Comparison of ENCODE assay signal across 1 cellular context in the genomic region with DNA sequence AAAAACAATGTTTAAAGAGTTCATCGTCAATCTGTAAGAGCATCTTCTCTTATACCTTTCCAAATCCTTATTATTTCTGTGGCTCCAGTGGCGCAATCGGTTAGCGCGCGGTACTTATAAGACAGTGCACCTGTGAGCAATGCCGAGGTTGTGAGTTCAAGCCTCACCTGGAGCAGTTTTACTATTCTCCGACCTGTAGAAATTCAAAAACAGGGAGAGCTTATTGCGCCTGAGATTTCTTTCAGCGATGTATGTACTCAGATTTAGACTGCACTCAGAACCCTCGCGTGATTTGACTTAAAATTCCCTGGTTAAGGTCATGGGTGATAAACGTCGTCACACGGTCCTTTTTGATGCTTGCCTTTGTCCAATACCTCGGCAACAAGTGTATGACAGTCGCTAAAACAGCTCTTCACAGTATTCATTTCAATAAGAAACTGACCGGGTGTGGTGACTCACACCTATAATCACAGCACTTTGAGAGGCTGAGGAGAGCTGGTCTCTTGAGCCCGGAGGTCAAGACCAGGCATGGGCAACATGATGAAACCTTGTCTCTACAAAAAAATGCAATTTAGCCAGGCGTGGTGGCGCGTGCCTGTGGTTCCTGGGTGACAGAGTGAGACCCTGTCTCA.
TF ChIP-seq lines count a peak whose summit lies in the region.

No MANE protein-coding gene starts in this region.

TF ChIP-seq in K562, 482 proteins besides CTCF, POLR2A, EP300 and RAD21 (continued from another document and continues in another):
- TF ChIP-seq, protein P1, sequence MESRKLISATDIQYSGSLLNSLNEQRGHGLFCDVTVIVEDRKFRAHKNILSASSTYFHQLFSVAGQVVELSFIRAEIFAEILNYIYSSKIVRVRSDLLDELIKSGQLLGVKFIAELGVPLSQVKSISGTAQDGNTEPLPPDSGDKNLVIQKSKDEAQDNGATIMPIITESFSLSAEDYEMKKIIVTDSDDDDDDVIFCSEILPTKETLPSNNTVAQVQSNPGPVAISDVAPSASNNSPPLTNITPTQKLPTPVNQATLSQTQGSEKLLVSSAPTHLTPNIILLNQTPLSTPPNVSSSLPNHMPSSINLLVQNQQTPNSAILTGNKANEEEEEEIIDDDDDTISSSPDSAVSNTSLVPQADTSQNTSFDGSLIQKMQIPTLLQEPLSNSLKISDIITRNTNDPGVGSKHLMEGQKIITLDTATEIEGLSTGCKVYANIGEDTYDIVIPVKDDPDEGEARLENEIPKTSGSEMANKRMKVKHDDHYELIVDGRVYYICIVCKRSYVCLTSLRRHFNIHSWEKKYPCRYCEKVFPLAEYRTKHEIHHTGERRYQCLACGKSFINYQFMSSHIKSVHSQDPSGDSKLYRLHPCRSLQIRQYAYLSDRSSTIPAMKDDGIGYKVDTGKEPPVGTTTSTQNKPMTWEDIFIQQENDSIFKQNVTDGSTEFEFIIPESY (CRISPR knock-in tag; IDR thresholded peaks at IDR 0.05): peak; percentile 68
- TF ChIP-seq, protein P2, sequence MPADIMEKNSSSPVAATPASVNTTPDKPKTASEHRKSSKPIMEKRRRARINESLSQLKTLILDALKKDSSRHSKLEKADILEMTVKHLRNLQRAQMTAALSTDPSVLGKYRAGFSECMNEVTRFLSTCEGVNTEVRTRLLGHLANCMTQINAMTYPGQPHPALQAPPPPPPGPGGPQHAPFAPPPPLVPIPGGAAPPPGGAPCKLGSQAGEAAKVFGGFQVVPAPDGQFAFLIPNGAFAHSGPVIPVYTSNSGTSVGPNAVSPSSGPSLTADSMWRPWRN (IDR thresholded peaks at IDR 0.05; ENCODE audit: low read depth): peak; percentile 52; the same call in 1 of the 2 replicates
- TF ChIP-seq KDM1A (IDR thresholded peaks at IDR 0.05) (peak; percentile 82 to 89; a peak in 3 of 4 replicates), FOS (IDR thresholded peaks at IDR 0.05; ENCODE audit: extremely low read depth, insufficient read length) (no peak), CREBBP (IDR thresholded peaks at IDR 0.05; ENCODE audit: low read depth, low read length) (no peak), ZEB2 (IDR thresholded peaks at IDR 0.05) (no peak), CC2D1A (IDR thresholded peaks at IDR 0.05) (no peak), PURB (CRISPR knock-in tag; IDR thresholded peaks at IDR 0.05; ENCODE audit: low read depth) (no peak), RCOR1 (IDR thresholded peaks at IDR 0.05; ENCODE audit: borderline replicate concordance in 1 of 2, low read depth in 2 of 2, low read length in 2 of 2) (0 out of 4 replicates have a peak, but pooled peaks of 1 of the 2 experiments have one; percentile 22), RFX5 (IDR thresholded peaks at IDR 0.05; ENCODE audit: low read depth, low read length) (no peak), HNRNPL (IDR thresholded peaks at IDR 0.05; ENCODE audit: low read depth, low read length) (no peak), DMBX1 (CRISPR knock-in tag; IDR thresholded peaks at IDR 0.05; ENCODE audit: borderline replicate concordance) (no peak), ARNT (IDR thresholded peaks at IDR 0.05) (no peak), TARDBP (IDR thresholded peaks at IDR 0.05) (no peak), MAFF (IDR thresholded peaks at IDR 0.05; ENCODE audit: low read length) (no peak), NR2C1 (IDR thresholded peaks at IDR 0.05) (no peak), NR2C1 (tag; IDR thresholded peaks at IDR 0.05) (no peak), KLF6 (CRISPR knock-in tag; IDR thresholded peaks at IDR 0.05; ENCODE audit: borderline replicate concordance) (no peak), TEAD4 (IDR thresholded peaks at IDR 0.05; ENCODE audit: low read length) (no peak), TEAD4 (CRISPR knock-in tag; IDR thresholded peaks at IDR 0.05; ENCODE audit: borderline replicate concordance) (no peak), CBX2 (IDR thresholded peaks at IDR 0.05; ENCODE audit: insufficient read depth, low read length, poor library complexity, severe bottlenecking) (no peak), POLR2G (IDR thresholded peaks at IDR 0.05; ENCODE audit: low read depth, low read length) (no peak), POLR3A (IDR thresholded peaks at IDR 0.05; ENCODE audit: borderline replicate concordance, extremely low read depth, insufficient read depth, insufficient read length) (peak; percentile 74), MCM7 (IDR thresholded peaks at IDR 0.05) (no peak), DIDO1 (tag; IDR thresholded peaks at IDR 0.05; ENCODE audit: low read depth) (no peak), POLR2B (IDR thresholded peaks at IDR 0.05; ENCODE audit: low read depth, partially characterized antibody) (no peak), L3MBTL2 (IDR thresholded peaks at IDR 0.05) (0 out of 2 replicates have a peak, but pooled peaks have one; percentile 8), ZNF274 (IDR thresholded peaks at IDR 0.05; ENCODE audit: borderline replicate concordance, low read depth, low read length) (no peak), SMAD3 (CRISPR knock-in tag; conservative IDR thresholded peaks at IDR 0.05) (no peak), LEF1 (IDR thresholded peaks at IDR 0.05) (no peak), CXXC5 (CRISPR knock-in tag; IDR thresholded peaks at IDR 0.05) (0 out of 2 replicates have a peak, but pooled peaks have one; percentile 16), DNMT1 (IDR thresholded peaks at IDR 0.05) (no peak), SP1 (CRISPR knock-in tag; IDR thresholded peaks at IDR 0.05) (0 out of 2 replicates have a peak, but pooled peaks have one; percentile 15), KDM5B (IDR thresholded peaks at IDR 0.05; ENCODE audit: insufficient replicate concordance, low read depth, low read length) (no peak), CCNT2 (IDR thresholded peaks at IDR 0.05; ENCODE audit: borderline replicate concordance, extremely low read depth, insufficient read length, low read depth, low read length) (no peak), RBM39 (optimal IDR thresholded peaks at IDR 0.05; ENCODE audit: low read depth, low read length) (no peak), GATA2 (CRISPR knock-in tag; IDR thresholded peaks at IDR 0.05) (no peak), MEIS2 (IDR thresholded peaks at IDR 0.05; ENCODE audit: partially characterized antibody) (no peak), ZNF282 (CRISPR knock-in tag; IDR thresholded peaks at IDR 0.05) (no peak), FOSL1 (tag; conservative IDR thresholded peaks at IDR 0.05) (peak; percentile 55; the same call in 1 of the 2 replicates), BCL6 (CRISPR knock-in tag; IDR thresholded peaks at IDR 0.05) (no peak), PRMT5 (CRISPR knock-in tag; IDR thresholded peaks at IDR 0.05) (no peak), ZNF699 (CRISPR knock-in tag; IDR thresholded peaks at IDR 0.05; ENCODE audit: insufficient replicate concordance) (no peak), NFRKB (IDR thresholded peaks at IDR 0.05; ENCODE audit: low read depth) (no peak), ZNF146 (CRISPR knock-in tag; IDR thresholded peaks at IDR 0.05; ENCODE audit: unreplicated experiment) (no peak), C11orf30 (IDR thresholded peaks at IDR 0.05; ENCODE audit: low read depth) (no peak), TBP (optimal IDR thresholded peaks at IDR 0.05; ENCODE audit: low read depth, low read length) (peak; percentile 96), ZNF717 (CRISPR knock-in tag; IDR thresholded peaks at IDR 0.05) (no peak), CEBPB (tag; IDR thresholded peaks at IDR 0.05) (0 out of 2 replicates have a peak, but pooled peaks have one; percentile 13), RBBP5 (IDR thresholded peaks at IDR 0.05; ENCODE audit: borderline replicate concordance, insufficient read depth, low read length, poor library complexity, severe bottlenecking) (no peak)
- TF ChIP-seq, protein P3, sequence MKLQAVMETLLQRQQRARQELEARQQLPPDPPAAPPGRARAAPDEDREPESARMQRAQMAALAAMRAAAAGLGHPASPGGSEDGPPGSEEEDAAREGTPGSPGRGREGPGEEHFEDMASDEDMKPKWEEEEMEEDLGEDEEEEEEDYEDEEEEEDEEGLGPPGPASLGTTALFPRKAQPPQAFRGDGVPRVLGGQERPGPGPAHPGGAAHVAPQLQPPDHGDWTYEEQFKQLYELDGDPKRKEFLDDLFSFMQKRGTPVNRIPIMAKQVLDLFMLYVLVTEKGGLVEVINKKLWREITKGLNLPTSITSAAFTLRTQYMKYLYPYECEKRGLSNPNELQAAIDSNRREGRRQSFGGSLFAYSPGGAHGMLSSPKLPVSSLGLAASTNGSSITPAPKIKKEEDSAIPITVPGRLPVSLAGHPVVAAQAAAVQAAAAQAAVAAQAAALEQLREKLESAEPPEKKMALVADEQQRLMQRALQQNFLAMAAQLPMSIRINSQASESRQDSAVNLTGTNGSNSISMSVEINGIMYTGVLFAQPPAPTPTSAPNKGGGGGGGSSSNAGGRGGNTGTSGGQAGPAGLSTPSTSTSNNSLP (IDR thresholded peaks at IDR 0.05; ENCODE audit: borderline replicate concordance, low read depth, low read length): no peak
- TF ChIP-seq, protein P4, sequence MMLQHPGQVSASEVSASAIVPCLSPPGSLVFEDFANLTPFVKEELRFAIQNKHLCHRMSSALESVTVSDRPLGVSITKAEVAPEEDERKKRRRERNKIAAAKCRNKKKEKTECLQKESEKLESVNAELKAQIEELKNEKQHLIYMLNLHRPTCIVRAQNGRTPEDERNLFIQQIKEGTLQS (IDR thresholded peaks at IDR 0.05): peak; percentile 76
- TF ChIP-seq, protein P4 (CRISPR knock-in tag; conservative IDR thresholded peaks at IDR 0.05): no peak
- TF ChIP-seq, protein P5, sequence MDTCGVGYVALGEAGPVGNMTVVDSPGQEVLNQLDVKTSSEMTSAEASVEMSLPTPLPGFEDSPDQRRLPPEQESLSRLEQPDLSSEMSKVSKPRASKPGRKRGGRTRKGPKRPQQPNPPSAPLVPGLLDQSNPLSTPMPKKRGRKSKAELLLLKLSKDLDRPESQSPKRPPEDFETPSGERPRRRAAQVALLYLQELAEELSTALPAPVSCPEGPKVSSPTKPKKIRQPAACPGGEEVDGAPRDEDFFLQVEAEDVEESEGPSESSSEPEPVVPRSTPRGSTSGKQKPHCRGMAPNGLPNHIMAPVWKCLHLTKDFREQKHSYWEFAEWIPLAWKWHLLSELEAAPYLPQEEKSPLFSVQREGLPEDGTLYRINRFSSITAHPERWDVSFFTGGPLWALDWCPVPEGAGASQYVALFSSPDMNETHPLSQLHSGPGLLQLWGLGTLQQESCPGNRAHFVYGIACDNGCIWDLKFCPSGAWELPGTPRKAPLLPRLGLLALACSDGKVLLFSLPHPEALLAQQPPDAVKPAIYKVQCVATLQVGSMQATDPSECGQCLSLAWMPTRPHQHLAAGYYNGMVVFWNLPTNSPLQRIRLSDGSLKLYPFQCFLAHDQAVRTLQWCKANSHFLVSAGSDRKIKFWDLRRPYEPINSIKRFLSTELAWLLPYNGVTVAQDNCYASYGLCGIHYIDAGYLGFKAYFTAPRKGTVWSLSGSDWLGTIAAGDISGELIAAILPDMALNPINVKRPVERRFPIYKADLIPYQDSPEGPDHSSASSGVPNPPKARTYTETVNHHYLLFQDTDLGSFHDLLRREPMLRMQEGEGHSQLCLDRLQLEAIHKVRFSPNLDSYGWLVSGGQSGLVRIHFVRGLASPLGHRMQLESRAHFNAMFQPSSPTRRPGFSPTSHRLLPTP (IDR thresholded peaks at IDR 0.05; ENCODE audit: borderline replicate concordance, extremely low read depth, insufficient read length): no peak
- TF ChIP-seq, protein P6, sequence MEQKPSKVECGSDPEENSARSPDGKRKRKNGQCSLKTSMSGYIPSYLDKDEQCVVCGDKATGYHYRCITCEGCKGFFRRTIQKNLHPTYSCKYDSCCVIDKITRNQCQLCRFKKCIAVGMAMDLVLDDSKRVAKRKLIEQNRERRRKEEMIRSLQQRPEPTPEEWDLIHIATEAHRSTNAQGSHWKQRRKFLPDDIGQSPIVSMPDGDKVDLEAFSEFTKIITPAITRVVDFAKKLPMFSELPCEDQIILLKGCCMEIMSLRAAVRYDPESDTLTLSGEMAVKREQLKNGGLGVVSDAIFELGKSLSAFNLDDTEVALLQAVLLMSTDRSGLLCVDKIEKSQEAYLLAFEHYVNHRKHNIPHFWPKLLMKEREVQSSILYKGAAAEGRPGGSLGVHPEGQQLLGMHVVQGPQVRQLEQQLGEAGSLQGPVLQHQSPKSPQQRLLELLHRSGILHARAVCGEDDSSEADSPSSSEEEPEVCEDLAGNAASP (IDR thresholded peaks at IDR 0.05): no peak
- TF ChIP-seq, protein P7, sequence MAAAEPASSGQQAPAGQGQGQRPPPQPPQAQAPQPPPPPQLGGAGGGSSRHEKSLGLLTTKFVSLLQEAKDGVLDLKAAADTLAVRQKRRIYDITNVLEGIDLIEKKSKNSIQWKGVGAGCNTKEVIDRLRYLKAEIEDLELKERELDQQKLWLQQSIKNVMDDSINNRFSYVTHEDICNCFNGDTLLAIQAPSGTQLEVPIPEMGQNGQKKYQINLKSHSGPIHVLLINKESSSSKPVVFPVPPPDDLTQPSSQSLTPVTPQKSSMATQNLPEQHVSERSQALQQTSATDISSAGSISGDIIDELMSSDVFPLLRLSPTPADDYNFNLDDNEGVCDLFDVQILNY (CRISPR knock-in tag; IDR thresholded peaks at IDR 0.05): no peak
- TF ChIP-seq, protein P8, sequence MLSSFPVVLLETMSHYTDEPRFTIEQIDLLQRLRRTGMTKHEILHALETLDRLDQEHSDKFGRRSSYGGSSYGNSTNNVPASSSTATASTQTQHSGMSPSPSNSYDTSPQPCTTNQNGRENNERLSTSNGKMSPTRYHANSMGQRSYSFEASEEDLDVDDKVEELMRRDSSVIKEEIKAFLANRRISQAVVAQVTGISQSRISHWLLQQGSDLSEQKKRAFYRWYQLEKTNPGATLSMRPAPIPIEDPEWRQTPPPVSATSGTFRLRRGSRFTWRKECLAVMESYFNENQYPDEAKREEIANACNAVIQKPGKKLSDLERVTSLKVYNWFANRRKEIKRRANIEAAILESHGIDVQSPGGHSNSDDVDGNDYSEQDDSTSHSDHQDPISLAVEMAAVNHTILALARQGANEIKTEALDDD (IDR thresholded peaks at IDR 0.05): peak; percentile 50; the same call in 1 of the 2 replicates
- TF ChIP-seq, protein P9, sequence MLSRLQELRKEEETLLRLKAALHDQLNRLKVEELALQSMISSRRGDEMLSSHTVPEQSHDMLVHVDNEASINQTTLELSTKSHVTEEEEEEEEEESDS (CRISPR knock-in tag; IDR thresholded peaks at IDR 0.05): no peak
- TF ChIP-seq, protein P10, sequence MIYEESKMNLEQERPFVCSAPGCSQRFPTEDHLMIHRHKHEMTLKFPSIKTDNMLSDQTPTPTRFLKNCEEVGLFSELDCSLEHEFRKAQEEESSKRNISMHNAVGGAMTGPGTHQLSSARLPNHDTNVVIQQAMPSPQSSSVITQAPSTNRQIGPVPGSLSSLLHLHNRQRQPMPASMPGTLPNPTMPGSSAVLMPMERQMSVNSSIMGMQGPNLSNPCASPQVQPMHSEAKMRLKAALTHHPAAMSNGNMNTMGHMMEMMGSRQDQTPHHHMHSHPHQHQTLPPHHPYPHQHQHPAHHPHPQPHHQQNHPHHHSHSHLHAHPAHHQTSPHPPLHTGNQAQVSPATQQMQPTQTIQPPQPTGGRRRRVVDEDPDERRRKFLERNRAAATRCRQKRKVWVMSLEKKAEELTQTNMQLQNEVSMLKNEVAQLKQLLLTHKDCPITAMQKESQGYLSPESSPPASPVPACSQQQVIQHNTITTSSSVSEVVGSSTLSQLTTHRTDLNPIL (CRISPR knock-in tag; IDR thresholded peaks at IDR 0.05): no peak
- TF ChIP-seq, protein P11, sequence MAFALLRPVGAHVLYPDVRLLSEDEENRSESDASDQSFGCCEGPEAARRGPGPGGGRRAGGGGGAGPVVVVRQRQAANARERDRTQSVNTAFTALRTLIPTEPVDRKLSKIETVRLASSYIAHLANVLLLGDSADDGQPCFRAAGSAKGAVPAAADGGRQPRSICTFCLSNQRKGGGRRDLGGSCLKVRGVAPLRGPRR (CRISPR knock-in tag; IDR thresholded peaks at IDR 0.05): no peak
